19 cellular contexts compared by ENCODE assay signal in genomic region chr12:121259074-121259473, GRCh38. TPM values are rescaled to one million over a fixed set of nuclear protein-coding genes. Genes with fewer than 3 reads are reported as not detected.
A peak's percentile ranks its signal among the peaks of the same experiment; 100 is the strongest.
DNase-seq lines count a peak whose midpoint lies in the region; ATAC-seq and TF ChIP-seq lines count a peak whose summit lies in the region.
"Had no signal": no experiment of that assay in that cellular context is flagged by ENCODE, and none has a peak within 500 bp of the region (broad histone marks: within the 10 kb centered on the region; RNA-seq: fewer than 3 reads in every experiment).

No MANE protein-coding gene starts in this region.

- H3K27me3 ChIP-seq in right cardiac atrium (ENCODE audit: control insufficient read depth, insufficient read depth) (no peaks in the 10 kb centered on the region), Karpas-422 (ENCODE audit: low read length) (no peaks in the 10 kb centered on the region)
- H3K27me3 ChIP-seq in CD4-positive, alpha-beta memory T cell (ENCODE audit: insufficient read depth, low read length) = no peaks in the 10 kb centered on the region

- H3K4me2 ChIP-seq in Karpas-422 (ENCODE audit: low read depth, low read length, poor library complexity, severe bottlenecking) = no peak overlapping the region
- H3K4me2 ChIP-seq: A549 had no signal

- no peak for TF ChIP-seq CTCF in activated B cell treated with CpG ODN at 0.5 μM for 24 hours (IDR thresholded peaks at IDR 0.05)

- H3K9me3 Mint-ChIP-seq in activated B cell treated with CpG ODN at 0.5 μM for 24 hours = no peaks in the 10 kb centered on the region
- H3K9me3 Mint-ChIP-seq in CD4-positive, alpha-beta memory T cell = no peaks in the 10 kb centered on the region
- H3K9me3 Mint-ChIP-seq: CD8-positive, alpha-beta T cell; H9 had no signal

- H4K20me1 ChIP-seq in Karpas-422 (ENCODE audit: insufficient read depth, low read depth, low read length) = no peaks in the 10 kb centered on the region

- H3K4me1 ChIP-seq in right cardiac atrium (ENCODE audit: control insufficient read depth, insufficient read depth, low read length) (no peaks in the 10 kb centered on the region), Karpas-422 (ENCODE audit: low read length) (no peaks in the 10 kb centered on the region)
- H3K4me1 ChIP-seq in CD4-positive, alpha-beta memory T cell (ENCODE audit: insufficient read depth, low read length) = no peaks in the 10 kb centered on the region
- H3K4me1 ChIP-seq: A549, Caco-2 had no signal

- no peaks in the 10 kb centered on the region for H3K9me3 ChIP-seq in right cardiac atrium (ENCODE audit: control insufficient read depth, low read length)
- H3K9me3 ChIP-seq in CD4-positive, alpha-beta memory T cell (ENCODE audit: control insufficient read depth in 1 of 2, low read length in 2 of 2) = no peaks in the 10 kb centered on the region
- no peaks in the 10 kb centered on the region for H3K9me3 ChIP-seq in Karpas-422 (ENCODE audit: low read length)
- H3K9me3 ChIP-seq: A549, Caco-2 had no signal

- intact Hi-C loops in Right ventricle myocardium inferior (cut with DNase I) (no loop called here), right cardiac atrium (cut with DNase I) (no loop called here), activated B cell treated with CpG ODN at 0.5 μM for 24 hours (cut with micrococcal nuclease) (no loop called here)
- intact Hi-C loops in CD4-positive, alpha-beta memory T cell (cut with micrococcal nuclease) = no loop called here

- peaks cover 65% of the 10 kb centered on the region for H3K36me3 Mint-ChIP-seq in activated B cell treated with CpG ODN at 0.5 μM for 24 hours (ENCODE audit: low read depth)
- H3K36me3 Mint-ChIP-seq in CD4-positive, alpha-beta memory T cell = peaks cover 49 to 58% of the 10 kb centered on the region in 2 donors

- H3K27ac ChIP-seq in right cardiac atrium (ENCODE audit: low read length) (no peak overlapping the region), Karpas-422 (ENCODE audit: low read length) (no peak overlapping the region)
- H3K27ac ChIP-seq in CD4-positive, alpha-beta memory T cell (ENCODE audit: low read depth, low read length) = no peak overlapping the region
- H3K27ac ChIP-seq: A549, GM23248 had no signal

- CTCF ChIA-PET in activated B cell treated with CpG ODN at 0.5 μM for 24 hours (lab: Charles Lee) = interaction anchor here (1.3 kb wide), 1 partner anchor 10 kb away, joined by 3 read pairs; no protein-coding TSS in a partner anchor
- CTCF ChIA-PET in CD4-positive, alpha-beta memory T cell (lab: Charles Lee; ENCODE audit: partially characterized antibody) = no interaction called here

- no peak overlapping the region for H3K27ac Mint-ChIP-seq in activated B cell treated with CpG ODN at 0.5 μM for 24 hours
- H3K27ac Mint-ChIP-seq in CD4-positive, alpha-beta memory T cell = no peak overlapping the region
- H3K27ac Mint-ChIP-seq: CD8-positive, alpha-beta T cell; H9 had no signal

- H3K36me3 ChIP-seq in CD4-positive, alpha-beta memory T cell (ENCODE audit: insufficient read depth, low read length) = peaks cover 14% of the 10 kb centered on the region
- peaks cover 8% of the 10 kb centered on the region; the same call in 1 of the 2 replicates for H3K36me3 ChIP-seq in Karpas-422 (ENCODE audit: insufficient read depth, low read length)

- H2AFZ ChIP-seq in Karpas-422 (ENCODE audit: low read length) = no peak overlapping the region
- H2AFZ ChIP-seq: GM23248 had no signal

- in situ Hi-C loops in KBM-7 (cut with MboI; ENCODE audit: low pct_unique_long_range_greater_than_20kb, low sequenced_read_pairs) = no loop called here

- 99% methylated on average over 11 of the region's 11 CpGs for WGBS in right cardiac atrium

- ATAC-seq in Right ventricle myocardium inferior (no peak), right cardiac atrium (no peak), activated B cell treated with CpG ODN at 0.5 μM for 24 hours (ENCODE audit: low read depth) (peak; percentile 37)
- ATAC-seq: A549; CD8-positive, alpha-beta T cell; HCT116 had no signal

- H3K9me2 ChIP-seq in Karpas-422 (replicated peaks; ENCODE audit: insufficient read depth, low read length) = no peaks in the 10 kb centered on the region

- H3K27me3 Mint-ChIP-seq in activated B cell treated with CpG ODN at 0.5 μM for 24 hours = no peaks in the 10 kb centered on the region
- no peaks in the 10 kb centered on the region for H3K27me3 Mint-ChIP-seq in CD4-positive, alpha-beta memory T cell

- no peak overlapping the region for H3K9ac ChIP-seq in Karpas-422 (ENCODE audit: low read length)
- H3K9ac ChIP-seq: GM23248 had no signal

- no peaks in the 10 kb centered on the region for H3K79me2 ChIP-seq in Karpas-422 (ENCODE audit: low read length)

- H3K4me1 Mint-ChIP-seq in activated B cell treated with CpG ODN at 0.5 μM for 24 hours = peaks cover 7% of the 10 kb centered on the region
- no peaks in the 10 kb centered on the region for H3K4me1 Mint-ChIP-seq in CD4-positive, alpha-beta memory T cell
- H3K4me1 Mint-ChIP-seq: H9 had no signal

- peak; percentile 34 for DNase-seq in Right ventricle myocardium inferior (ENCODE audit: missing footprints)
- no peak for DNase-seq in right cardiac atrium
- no peak for DNase-seq in activated B cell treated with CpG ODN at 0.5 μM for 24 hours
- peak; percentile 48 for DNase-seq in germinal center (ENCODE audit: low spot score)
- DNase-seq in KBM-7 = no peak
- no peak for DNase-seq in CD4-positive, alpha-beta memory T cell
- DNase-seq in Karpas-422 = no peak
- DNase-seq: 8988T; ACHN; AML-193; C1 segment of cervical spinal cord; Caco-2; CD8-positive, alpha-beta T cell; DMS153; DND-41; GM23248; H9 had no signal

- POLR2A ChIA-PET in activated B cell treated with CpG ODN at 0.5 μM for 24 hours (lab: Charles Lee) = interaction anchor here (0.7 to 1.5 kb wide), 3 partner anchors 7 to 1975 kb away, joined by 3 to 4 read pairs (median 4); no protein-coding TSS in a partner anchor
- POLR2A ChIA-PET in CD4-positive, alpha-beta memory T cell (lab: Charles Lee; ENCODE audit: partially characterized antibody) = no interaction called here

- H3K4me3 Mint-ChIP-seq in activated B cell treated with CpG ODN at 0.5 μM for 24 hours = no peak overlapping the region
- H3K4me3 Mint-ChIP-seq in CD4-positive, alpha-beta memory T cell = no peak overlapping the region
- H3K4me3 Mint-ChIP-seq: CD8-positive, alpha-beta T cell; H9 had no signal

- H3K4me3 ChIP-seq in right cardiac atrium (ENCODE audit: low read length) (no peak overlapping the region), Karpas-422 (ENCODE audit: low read length) (no peak overlapping the region)
- no peak overlapping the region for H3K4me3 ChIP-seq in CD4-positive, alpha-beta memory T cell (ENCODE audit: low read length in 2 of 2)
- H3K4me3 ChIP-seq: A549, GM23248 had no signal

RNA-seq across cellular contexts. Expression of gene CAMKK2, which starts 37.4 kb away (rescaled TPM):
- total RNA-seq in Right ventricle myocardium inferior = 15.2 TPM
- 10 to 100 TPM; 15.8 to 22.1 (median 20.6) TPM for total RNA-seq in right cardiac atrium
- 11.3 TPM for polyA plus RNA-seq in right cardiac atrium
- total RNA-seq in activated B cell treated with CpG ODN at 0.5 μM for 24 hours = 19.3 and 20.5 TPM in 2 replicates
- total RNA-seq in CD4-positive, alpha-beta memory T cell = 10 to 100 TPM; 17.0 to 20.0 TPM
- polyA plus RNA-seq in CD4-positive, alpha-beta memory T cell = 10 to 100 TPM; 13.4 to 20.6 TPM
- total RNA-seq in Karpas-422 (2014; rRNA removed; shearing (Covaris generic); ENCODE audit: low replicate concordance) = 11.7 and 15.5 TPM in 2 replicates

RNA-seq across cellular contexts. Expression of gene P2RX4, which starts 49.1 kb away (rescaled TPM):
- total RNA-seq in Right ventricle myocardium inferior (4.7 TPM), right cardiac atrium (10 to 100 TPM in 1 of 4 donors, 1 to 10 TPM in 3; 6.1 to 10.6 (median 9.0) TPM), activated B cell treated with CpG ODN at 0.5 μM for 24 hours (17.0 and 19.5 TPM in 2 replicates)
- 6.9 TPM for polyA plus RNA-seq in right cardiac atrium
- total RNA-seq in CD4-positive, alpha-beta memory T cell = 10 to 100 TPM; 48.3 to 57.1 TPM
- polyA plus RNA-seq in CD4-positive, alpha-beta memory T cell = 10 to 100 TPM; 35.4 to 66.0 TPM
- 18.3 and 18.4 TPM in 2 replicates for total RNA-seq in Karpas-422 (2014; rRNA removed; shearing (Covaris generic); ENCODE audit: low replicate concordance)

Comparison
In these comparisons a context has a peak if more than half of its experiments do, and no peak if none do; other contexts are left out.
1. DNase-seq: peak in Right ventricle myocardium inferior (single experiment) and germinal center (single experiment); none in right cardiac atrium (0 of 3), activated B cell treated with CpG ODN at 0.5 μM for 24 hours (single experiment), KBM-7 (single experiment), CD4-positive, alpha-beta memory T cell (0 of 5) and Karpas-422 (single experiment).